ENCODE assay signal across 11 cellular contexts in genomic region chr18:31042068-31042390, GRCh38. TPM values are rescaled to one million over a fixed set of nuclear protein-coding genes. Genes with fewer than 3 reads are reported as not detected.
DNase-seq lines count a peak whose midpoint lies in the region; ATAC-seq, FAIRE-seq and TF ChIP-seq lines count a peak whose summit lies in the region.
"Had no signal": no experiment of that assay in that cellular context is flagged by ENCODE, and none has a peak within 500 bp of the region (broad histone marks: within the 10 kb centered on the region; RNA-seq: fewer than 3 reads in every experiment).

No MANE protein-coding gene starts in this region.

- peak; percentile 11 to 47 for ATAC-seq in right cardiac atrium
- ATAC-seq in pancreas: peak; percentile 25 to 56 (median 40)
- ATAC-seq in HG03432 (IDR thresholded peaks at IDR 0.05; ENCODE audit: unreplicated experiment): no peak
- no peak for ATAC-seq in GM21717 (IDR thresholded peaks at IDR 0.05; ENCODE audit: unreplicated experiment)

- H3K9me3 ChIP-seq in ES-I3 (ENCODE audit: control insufficient read depth, insufficient read depth, low read length): no peaks in the 10 kb centered on the region; the same call in 1 of the 2 replicates
- no peaks in the 10 kb centered on the region for H3K9me3 ChIP-seq in ascending aorta
- H3K9me3 ChIP-seq in right cardiac atrium (ENCODE audit: control insufficient read depth, low read length): no peaks in the 10 kb centered on the region
- H3K9me3 ChIP-seq in pancreas: no peaks in the 10 kb centered on the region

- peak overlapping the region; percentile 77 for H3K9ac ChIP-seq in ES-I3 (ENCODE audit: low read depth, low read length)

- no peak for DNase-seq in ascending aorta (ENCODE audit: low spot score in 2 of 2)
- DNase-seq in right cardiac atrium: peak in 1 of 3 donors; percentile 32
- no peak for DNase-seq in pancreas
- no peak for DNase-seq in NCI-H510A (lab: John Stamatoyannopoulos, UW)
- no peak for DNase-seq in stimulated activated naive CD4-positive, alpha-beta T cell treated with Interleukin-2 at 50 U/mL for 16 hours (lab: John Stamatoyannopoulos, UW)
- DNase-seq: CD8-positive, alpha-beta memory T cell had no signal

- H3K27ac ChIP-seq in ascending aorta: no peak overlapping the region
- H3K27ac ChIP-seq in right cardiac atrium (ENCODE audit: low read length): no peak overlapping the region
- H3K27ac ChIP-seq in pancreas: no peak overlapping the region
- H3K27ac ChIP-seq: HL-60 had no signal

- H3K27me3 ChIP-seq in ascending aorta: peaks cover 11% of the 10 kb centered on the region
- no peaks in the 10 kb centered on the region for H3K27me3 ChIP-seq in right cardiac atrium (ENCODE audit: control insufficient read depth, insufficient read depth)
- peaks cover 7 to 70% (median 23%) of the 10 kb centered on the region in 4 donors for H3K27me3 ChIP-seq in pancreas

- WGBS in right cardiac atrium: 3% methylated on average over 16 of the region's 16 CpGs
- WGBS in pancreas, 2 donors: 5% methylated on average over 16 of the region's 16 CpGs

- H3K4me1 ChIP-seq in ES-I3 (ENCODE audit: insufficient read depth, low read length) (no peaks in the 10 kb centered on the region), ascending aorta (no peaks in the 10 kb centered on the region), right cardiac atrium (ENCODE audit: control insufficient read depth, insufficient read depth, low read length) (no peaks in the 10 kb centered on the region), pancreas (peaks cover 0 to 6% (median 3%) of the 10 kb centered on the region in 3 donors)

- TF ChIP-seq CTCF in ascending aorta (IDR thresholded peaks at IDR 0.05) (no peak), pancreas (IDR thresholded peaks at IDR 0.05) (no peak)

- FAIRE-seq in pancreas (lab: Jason Lieb, UNC): no peak

- H3K4me3 ChIP-seq in ascending aorta (peak overlapping the region; percentile 21 to 50), right cardiac atrium (ENCODE audit: low read length) (peak overlapping the region; percentile 38), pancreas (peak overlapping the region in 2 of 4 donors; percentile 32 to 44)

- H3K36me3 ChIP-seq in ES-I3 (ENCODE audit: insufficient read depth, low read length): no peaks in the 10 kb centered on the region
- no peaks in the 10 kb centered on the region for H3K36me3 ChIP-seq in ascending aorta
- no peaks in the 10 kb centered on the region for H3K36me3 ChIP-seq in pancreas

- intact Hi-C loops in ascending aorta (cut with DNase I): no loop called here
- intact Hi-C loops in right cardiac atrium (cut with DNase I): no loop called here
- intact Hi-C loops in pancreas (cut with DNase I): no loop called here

RNA-seq across cellular contexts. Expression of gene DSC3, which starts 0.5 kb away (rescaled TPM):
- 0.85 TPM for total RNA-seq in ascending aorta
- under 1 TPM; 0.03 to 0.18 (median 0.11) TPM for total RNA-seq in right cardiac atrium
- 0.16 TPM for polyA plus RNA-seq in right cardiac atrium
- total RNA-seq in pancreas: under 1 TPM in 5 of 6 donors, not detected in 1; 0.04 to 0.12 (median 0.09) TPM
- under 1 TPM; 0.04 to 0.05 TPM for polyA plus RNA-seq in pancreas
- total RNA-seq: activated T-helper 1 cell treated with anti-CD3 and anti-CD28 coated beads, Interleukin-12 subunit alpha, Interleukin-12 subunit beta, Interleukin-2, Interleukin-4 antibody, amounts not matched to agents 30 ng/mL and 10 ng/mL and 1 ng/mL, durations not matched to agents 14 hours and 24 hours and 36 hours; CD8-positive, alpha-beta memory T cell had no signal
- polyA plus RNA-seq: CD8-positive, alpha-beta memory T cell had no signal

Comparison
In these comparisons a context has a peak if more than half of its experiments do, and no peak if none do; other contexts are left out.
1. ATAC-seq: peak in right cardiac atrium (2 of 2) and pancreas (4 of 4); none in HG03432 (single experiment) and GM21717 (single experiment).